ENCODE assay signal across 8 cellular contexts in the genomic region with DNA sequence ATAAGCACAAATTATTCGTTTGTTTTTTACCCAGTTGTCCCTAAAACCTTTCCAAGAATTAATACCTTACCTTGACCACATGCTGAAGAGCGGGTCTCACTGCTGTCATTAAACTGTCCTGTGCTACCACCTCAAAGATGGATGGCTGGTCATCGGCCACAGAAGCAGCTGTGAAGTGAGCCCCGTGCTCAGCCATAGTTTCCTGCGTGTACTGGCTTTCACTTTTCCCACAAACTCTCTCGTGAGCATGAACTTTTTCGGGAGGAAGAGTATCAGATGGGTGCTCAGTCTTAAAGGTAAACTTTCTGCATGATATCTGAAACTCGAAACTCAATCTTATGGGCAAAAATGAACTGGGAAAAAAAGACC. TPM values are rescaled to one million over a fixed set of nuclear protein-coding genes. Genes with fewer than 3 reads are reported as not detected.
DNase-seq lines count a peak whose midpoint lies in the region; FAIRE-seq and TF ChIP-seq lines count a peak whose summit lies in the region.

No MANE protein-coding gene starts in this region.

- no peaks in the 10 kb centered on the region for H4K20me1 ChIP-seq in OCI-LY7 (ENCODE audit: insufficient read depth, low read length)

- H3K4me3 ChIP-seq in GM06990 (replicated peaks; ENCODE audit: low read depth, low read length) (peak overlapping the region; percentile 94), OCI-LY7 (ENCODE audit: low read depth, low read length, poor library complexity, severe bottlenecking) (peak overlapping the region; percentile 78), duodenal mucosa (ENCODE audit: low read depth in 1 of 2, low read length in 2 of 2) (peak overlapping the region; percentile 90 to 96), muscle layer of colon (ENCODE audit: low read depth in 1 of 2, low read length in 2 of 2) (peak overlapping the region; percentile 59 to 97)

- no peaks in the 10 kb centered on the region for H3K9me2 ChIP-seq in OCI-LY7 (ENCODE audit: insufficient read depth, low read length)

- H3K36me3 ChIP-seq in GM06990 (ENCODE audit: control insufficient read depth, insufficient read depth, low read length) (no peaks in the 10 kb centered on the region; the same call in none of the 2 replicates), OCI-LY7 (ENCODE audit: insufficient read depth, low read length) (peaks cover 29% of the 10 kb centered on the region), duodenal mucosa (ENCODE audit: control insufficient read depth in 1 of 2, insufficient read depth in 2 of 2, low read length in 2 of 2) (peaks cover 0 to 12% of the 10 kb centered on the region in 2 donors), muscle layer of colon (ENCODE audit: insufficient read depth, low read length) (peaks cover 11% of the 10 kb centered on the region)

- intact Hi-C loops in OCI-LY7 (cut with micrococcal nuclease; ENCODE audit: unreplicated experiment) = loop anchor here (1.0 kb wide), 1 partner anchor 9 kb away; a partner anchor contains a TSS

- BruUV-seq in OCI-LY7 (replicated peaks; lab: Mats Ljungman, UMichigan) = TSS peak; percentile 90

- peaks cover 3% of the 10 kb centered on the region; the same call in 1 of the 2 replicates for H3K79me2 ChIP-seq in OCI-LY7 (ENCODE audit: insufficient read depth, low read depth, low read length)

- peak overlapping the region; percentile 77 for H3K27ac ChIP-seq in OCI-LY7 (ENCODE audit: low read depth, low read length, poor library complexity, severe bottlenecking)
- H3K27ac ChIP-seq in duodenal mucosa (ENCODE audit: low read depth, low read length) = peak overlapping the region; percentile 81
- H3K27ac ChIP-seq in muscle layer of colon (ENCODE audit: low read depth, low read length) = peak overlapping the region; percentile 97

- peak overlapping the region; percentile 86; the same call in 1 of the 2 replicates for H2AFZ ChIP-seq in OCI-LY7 (ENCODE audit: low read length)

- H3K9ac ChIP-seq in duodenal mucosa (ENCODE audit: low read depth in 1 of 2, low read length in 2 of 2) (peak overlapping the region; percentile 94 to 95), muscle layer of colon (ENCODE audit: low read length) (peak overlapping the region; percentile 90)

- peak overlapping the region; percentile 93 for H3K4me2 ChIP-seq in OCI-LY7 (ENCODE audit: low read length)

- H3K27me3 ChIP-seq in GM06990 (replicated peaks; ENCODE audit: control insufficient read depth, insufficient read depth, low read length) (no peaks in the 10 kb centered on the region), duodenal mucosa (ENCODE audit: control insufficient read depth in 1 of 2, insufficient read depth in 2 of 2, low read length in 2 of 2) (no peaks in the 10 kb centered on the region), muscle layer of colon (ENCODE audit: control insufficient read depth in 1 of 2, insufficient read depth in 2 of 2, low read length in 2 of 2) (no peaks in the 10 kb centered on the region)

- H3K9me3 ChIP-seq in OCI-LY7 (ENCODE audit: low read length) = no peaks in the 10 kb centered on the region
- H3K9me3 ChIP-seq in duodenal mucosa (ENCODE audit: control insufficient read depth in 1 of 2, low read length in 2 of 2) = no peaks in the 10 kb centered on the region
- no peaks in the 10 kb centered on the region for H3K9me3 ChIP-seq in muscle layer of colon (ENCODE audit: low read length)

- POLR2A ChIA-PET in OCI-LY7 (lab: Charles Lee) = interaction anchor here (2.0 to 2.7 kb wide), 2 partner anchors 10 to 12 kb away, joined by 28 to 53 read pairs; a partner anchor contains a TSS

- H3K4me1 ChIP-seq in OCI-LY7 (ENCODE audit: insufficient read depth, low read length, poor library complexity, severe bottlenecking) (peaks cover 23% of the 10 kb centered on the region), duodenal mucosa (ENCODE audit: control insufficient read depth in 1 of 2, insufficient read depth in 2 of 2, low read length in 2 of 2) (peaks cover 19 to 20% of the 10 kb centered on the region in 2 donors), muscle layer of colon (ENCODE audit: insufficient read depth, low read length) (peaks cover 22% of the 10 kb centered on the region)

- CTCF ChIA-PET in OCI-LY7 (lab: Charles Lee; ENCODE audit: unreplicated experiment) = interaction anchor here (1.4 kb wide), 1 partner anchor 9 kb away, joined by 5 read pairs; a partner anchor contains a TSS

- TF ChIP-seq CTCF in GM06990 (IDR thresholded peaks at IDR 0.05; ENCODE audit: insufficient read depth, low read length, poor library complexity, severe bottlenecking) (no peak), OCI-LY7 (conservative IDR thresholded peaks at IDR 0.05; ENCODE audit: low read length) (no peak)

- no peak for FAIRE-seq in urothelium cell line (lab: Jason Lieb, UNC)

- DNase-seq in GM06990 (ENCODE audit: extremely low read depth, insufficient read length) = no peak
- no peak for DNase-seq in OCI-LY7 (ENCODE audit: low spot score)
- DNase-seq in NCI-H524 treated with DMSO at 0.1 percent for 48 hours (lab: John Stamatoyannopoulos, UW) = no peak
- no peak for DNase-seq in GM19238 (ENCODE audit: insufficient read length, low spot score)
- no peak for DNase-seq in urothelium cell line (ENCODE audit: low spot score)
- DNase-seq in activated CD4-positive, alpha-beta T cell treated with anti-CD3 and anti-CD28 coated beads, Interleukin-2, amount 50 U/mL, for 4 hours = no peak

RNA-seq across cellular contexts. Expression of a gene that starts 0.6 kb away (rescaled TPM):
- total RNA-seq in OCI-LY7 (2014; rRNA removed; shearing (Covaris generic)) = 4.3 and 6.8 TPM in 2 replicates
- total RNA-seq in OCI-LY7 (2022) = 7.6 and 9.5 TPM in 2 replicates

RNA-seq across cellular contexts. Expression of a gene that starts 9.3 kb away (rescaled TPM):
- total RNA-seq in OCI-LY7 (2014; rRNA removed; shearing (Covaris generic)) = 28.9 and 51.5 TPM in 2 replicates
- 76.0 and 82.9 TPM in 2 replicates for total RNA-seq in OCI-LY7 (2022)

RNA-seq across cellular contexts. Expression of a gene that starts 17.2 kb away (rescaled TPM):
- total RNA-seq in OCI-LY7 (2014; rRNA removed; shearing (Covaris generic)) = not detected in 2 replicates
- total RNA-seq in OCI-LY7 (2022) = not detected in 2 replicates

RNA-seq across cellular contexts. Expression of a gene that starts 40.3 kb away (rescaled TPM):
- total RNA-seq in OCI-LY7 (2014; rRNA removed; shearing (Covaris generic)) = not detected in 2 replicates
- total RNA-seq in OCI-LY7 (2022) = not detected in 2 replicates
